8 cellular contexts compared by ENCODE assay signal in the genomic region with DNA sequence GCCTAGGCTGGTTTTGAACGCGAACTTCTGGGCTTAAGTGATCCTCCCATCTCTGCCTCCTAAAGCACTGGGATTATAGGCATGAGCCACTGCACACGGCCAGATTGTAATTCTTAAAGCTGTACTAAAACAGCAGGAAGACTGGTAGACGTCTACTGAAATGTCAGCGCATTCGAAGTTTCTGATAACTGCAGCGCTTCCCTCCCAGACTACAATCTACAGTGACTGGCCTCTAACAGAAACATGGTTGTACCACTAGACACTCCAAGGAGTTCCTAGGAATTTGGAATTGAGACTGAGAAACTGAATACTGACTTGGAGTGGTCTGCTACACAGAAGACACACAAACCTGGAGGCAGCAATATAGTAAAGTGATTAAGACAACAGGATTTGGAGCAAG. TPM values are rescaled to one million over a fixed set of nuclear protein-coding genes. Genes with fewer than 3 reads are reported as not detected.
DNase-seq lines count a peak whose midpoint lies in the region; TF ChIP-seq lines count a peak whose summit lies in the region.

No MANE protein-coding gene starts in this region.

- peaks cover 0 to 3% of the 10 kb centered on the region in 2 experiments for H3K4me1 ChIP-seq in trophoblast cell (ENCODE audit: control insufficient read depth in 1 of 2, insufficient read depth in 2 of 2, low read length in 2 of 2)

- H3K27me3 ChIP-seq in SU-DHL-6 (ENCODE audit: low read length) (no peaks in the 10 kb centered on the region), trophoblast cell (ENCODE audit: insufficient read depth, low read length) (no peaks in the 10 kb centered on the region)

- H3K14ac ChIP-seq in trophoblast cell (ENCODE audit: low read length), result no peak overlapping the region

- no peak overlapping the region for H3K23ac ChIP-seq in trophoblast cell (ENCODE audit: low read length)

- H3K9me2 ChIP-seq in SU-DHL-6 (replicated peaks; ENCODE audit: insufficient read depth, low read length), result no peaks in the 10 kb centered on the region

- H3K79me1 ChIP-seq in trophoblast cell (ENCODE audit: low read length), result peaks cover 4% of the 10 kb centered on the region

- H3K18ac ChIP-seq in trophoblast cell (ENCODE audit: low read length), result no peak overlapping the region

- H3K9me3 ChIP-seq in SU-DHL-6 (ENCODE audit: insufficient read depth, low read length) (no peaks in the 10 kb centered on the region), trophoblast cell (ENCODE audit: insufficient read depth, low read depth, low read length) (no peaks in the 10 kb centered on the region)

- no peaks in the 10 kb centered on the region for H4K20me1 ChIP-seq in SU-DHL-6 (ENCODE audit: low read depth, low read length)

- H3K4me3 ChIP-seq in GM12865 (ENCODE audit: low read depth, low read length) (peak overlapping the region; percentile 86), SU-DHL-6 (ENCODE audit: insufficient read depth, low read length, poor library complexity, severe bottlenecking) (peak overlapping the region; percentile 87), trophoblast cell (ENCODE audit: low read depth, low read length) (no peak overlapping the region)

- H4K91ac ChIP-seq in trophoblast cell (ENCODE audit: low read depth, low read length), result no peak overlapping the region

- H3F3A ChIP-seq in SU-DHL-6 (ENCODE audit: insufficient read depth), result peaks cover 9% of the 10 kb centered on the region; the same call in 1 of the 2 replicates

- H2AK5ac ChIP-seq in trophoblast cell (ENCODE audit: low read length), result no peak overlapping the region

- H3K27ac ChIP-seq in SU-DHL-6 (ENCODE audit: low read depth, low read length) (peak overlapping the region; percentile 69), trophoblast cell (ENCODE audit: low read depth, low read length) (no peak overlapping the region)

- no peak overlapping the region for H2BK12ac ChIP-seq in trophoblast cell (ENCODE audit: low read length)

- no peak overlapping the region for H2BK5ac ChIP-seq in trophoblast cell (ENCODE audit: low read depth, low read length, poor library complexity)

- H3K4ac ChIP-seq in trophoblast cell (ENCODE audit: low read depth, low read length), result peak overlapping the region; percentile 64

- H3K9ac ChIP-seq in SU-DHL-6 (ENCODE audit: low read length) (peak overlapping the region; percentile 81), trophoblast cell (ENCODE audit: low read length) (peak overlapping the region; percentile 73)

- DNase-seq in GM12865 (ENCODE audit: low read depth), result no peak
- peak; percentile 26 for DNase-seq in fibroblast of peridontal ligament (ENCODE audit: extremely low read depth)
- peak in 1 of 2 donors; percentile 1 for DNase-seq in trophoblast cell
- DNase-seq in stimulated activated CD8-positive, alpha-beta memory T cell treated with anti-CD3 and anti-CD28 coated beads, Interleukin-4, amount 100 ng/mL, for 48 hours, result no peak
- no peak for DNase-seq in HK-2 (ENCODE audit: unreplicated experiment)
- DNase-seq in activated CD8-positive, alpha-beta memory T cell treated with anti-CD3 and anti-CD28 coated beads, Interleukin-2, amount 50 U/mL, for 48 hours, result no peak
- no peak for DNase-seq in NCI-H146 (lab: John Stamatoyannopoulos, UW)

- no peak overlapping the region for H2BK120ac ChIP-seq in trophoblast cell (ENCODE audit: insufficient read depth, low read length, poor library complexity)

- H3K4me2 ChIP-seq in SU-DHL-6 (ENCODE audit: low read depth, low read length, poor library complexity, severe bottlenecking) (peak overlapping the region; percentile 79), trophoblast cell (ENCODE audit: low read length) (peak overlapping the region; percentile 61)

- no peak for TF ChIP-seq CTCF in GM12865 (IDR thresholded peaks at IDR 0.05; ENCODE audit: insufficient read depth, low read depth, low read length, missing control alignments)
- TF ChIP-seq CTCF in SU-DHL-6 (IDR thresholded peaks at IDR 0.05; ENCODE audit: insufficient read depth, low read length, poor library complexity, severe bottlenecking), result no peak

- H3K79me2 ChIP-seq in SU-DHL-6 (ENCODE audit: insufficient read depth, low read length) (peaks cover 44% of the 10 kb centered on the region), trophoblast cell (ENCODE audit: control insufficient read depth, insufficient read depth, low read length, poor library complexity) (peaks cover 7% of the 10 kb centered on the region)

- no peak overlapping the region for H4K12ac ChIP-seq in trophoblast cell (ENCODE audit: low read depth, low read length)

- no CpG with 5 or more reads among the region's 7 CpGs for WGBS in trophoblast cell (ENCODE audit: extremely low coverage, insufficient coverage, insufficient read length)

- peaks cover 4% of the 10 kb centered on the region; the same call in 1 of the 2 replicates for H3K36me3 ChIP-seq in SU-DHL-6 (ENCODE audit: low read length)
- H3K36me3 ChIP-seq in trophoblast cell (ENCODE audit: control insufficient read depth in 1 of 2, insufficient read depth in 2 of 2, low read length in 2 of 2), result peaks cover 0 to 3% of the 10 kb centered on the region in 2 experiments

- H2AFZ ChIP-seq in SU-DHL-6 (ENCODE audit: low read depth, low read length, severe bottlenecking) (no peak overlapping the region), trophoblast cell (ENCODE audit: insufficient read depth, low read length, poor library complexity) (no peak overlapping the region)

- no peak overlapping the region for H4K8ac ChIP-seq in trophoblast cell (ENCODE audit: low read depth, low read length)

RNA-seq across cellular contexts. Expression of a gene that starts 1.0 kb away (rescaled TPM):
- 6.3 and 6.6 TPM in 2 replicates for polyA plus RNA-seq in trophoblast cell (2013)

RNA-seq across cellular contexts. Expression of a gene that starts 1.2 kb away (rescaled TPM):
- 103 and 106 TPM in 2 replicates for polyA plus RNA-seq in trophoblast cell (2013)

RNA-seq across cellular contexts. Expression of a gene that starts 30.3 kb away (rescaled TPM):
- 10.2 and 10.3 TPM in 2 replicates for polyA plus RNA-seq in trophoblast cell (2013)
